In the genomic region with DNA sequence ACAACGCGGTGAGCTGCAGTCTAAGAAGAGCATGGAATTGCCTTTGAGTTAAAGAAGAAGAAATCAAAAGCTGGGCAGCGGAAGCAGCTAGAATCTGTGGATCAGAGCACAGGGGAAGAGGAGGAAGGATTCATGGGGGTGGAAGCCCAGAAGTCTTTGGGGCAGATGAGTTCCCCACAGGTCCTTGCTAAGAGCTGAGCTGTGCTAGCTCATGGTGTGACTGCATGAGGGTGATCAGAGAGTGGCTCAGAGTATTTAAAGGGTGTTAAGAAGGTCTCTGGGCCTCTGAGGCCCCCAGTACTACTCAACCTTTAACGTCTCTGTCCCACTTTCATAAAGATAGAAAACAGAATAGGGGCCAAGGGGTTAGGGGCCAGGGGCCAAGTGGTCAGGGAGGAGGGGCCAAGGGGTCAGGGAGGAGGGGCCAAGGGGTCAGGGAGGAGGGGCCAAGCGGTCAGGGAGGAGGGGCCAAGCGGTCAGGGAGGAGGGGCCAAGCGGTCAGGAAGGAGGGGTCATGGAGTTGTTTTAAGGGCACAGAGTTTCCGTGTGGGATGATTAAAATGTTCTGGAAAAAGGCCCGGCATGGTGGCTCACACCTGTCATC, we compare ENCODE assay signal across 25 cellular contexts.
"Had no signal": no experiment of that assay in that cellular context is flagged by ENCODE, and none has a peak within 500 bp of the region (broad histone marks: within the 10 kb centered on the region; RNA-seq: fewer than 3 reads in every experiment).

No MANE protein-coding gene starts in this region.

- H3K36me3 ChIP-seq: ovary, thoracic aorta had no signal

- H3K4me1 Mint-ChIP-seq: nephron progenitor cell; stimulated activated naive B cell treated with anti-CD40 and anti-IgM and Interleukin-4, amounts not matched to agents 10 μg/mL and 1 μg/mL and 100 μg/mL, for 72 hours had no signal

- H3K9me3 ChIP-seq: gastroesophageal sphincter, heart left ventricle, ovary, psoas muscle, sigmoid colon, thoracic aorta, tibial nerve, upper lobe of left lung had no signal

- H3K4me3 Mint-ChIP-seq: naive thymus-derived CD8-positive, alpha-beta T cell; nephron progenitor cell; stimulated activated naive B cell treated with anti-CD40 and anti-IgM and Interleukin-4, amounts not matched to agents 10 μg/mL and 1 μg/mL and 100 μg/mL, for 72 hours; stimulated activated naive CD8-positive, alpha-beta T cell treated with anti-CD3 and anti-CD28 coated beads, Interleukin-15, Interleukin-2, amounts not matched to agents 100 ng/mL and 50 ng/mL, for 24 hours had no signal

- ATAC-seq: esophagus mucosa; foreskin keratinocyte; gastroesophageal sphincter; heart left ventricle; naive thymus-derived CD8-positive, alpha-beta T cell; psoas muscle; right cardiac atrium; stimulated activated naive B cell treated with anti-CD40 and anti-IgM and Interleukin-4, amounts not matched to agents 10 μg/mL and 1 μg/mL and 100 μg/mL, for 72 hours had no signal

- H3K27me3 Mint-ChIP-seq: naive thymus-derived CD8-positive, alpha-beta T cell; stimulated activated naive B cell treated with anti-CD40 and anti-IgM and Interleukin-4, amounts not matched to agents 10 μg/mL and 1 μg/mL and 100 μg/mL, for 72 hours; stimulated activated naive CD8-positive, alpha-beta T cell treated with anti-CD3 and anti-CD28 coated beads, Interleukin-15, Interleukin-2, amounts not matched to agents 100 ng/mL and 50 ng/mL, for 24 hours had no signal

- H3K27me3 ChIP-seq: dorsolateral prefrontal cortex, foreskin keratinocyte, gastroesophageal sphincter, heart left ventricle, ovary, sigmoid colon, tibial nerve, upper lobe of left lung had no signal

- FAIRE-seq: colon, islet of Langerhans, urothelium cell line had no signal

- H3K4me1 ChIP-seq: gastroesophageal sphincter, heart left ventricle, psoas muscle, sigmoid colon, tibial nerve, upper lobe of left lung had no signal

- H3K9me3 Mint-ChIP-seq: naive thymus-derived CD8-positive, alpha-beta T cell; stimulated activated naive B cell treated with anti-CD40 and anti-IgM and Interleukin-4, amounts not matched to agents 10 μg/mL and 1 μg/mL and 100 μg/mL, for 72 hours; stimulated activated naive CD8-positive, alpha-beta T cell treated with anti-CD3 and anti-CD28 coated beads, Interleukin-15, Interleukin-2, amounts not matched to agents 100 ng/mL and 50 ng/mL, for 24 hours had no signal

- H3K4me3 ChIP-seq: dorsolateral prefrontal cortex, gastroesophageal sphincter, heart left ventricle, ovary, psoas muscle, sigmoid colon, thoracic aorta, tibial nerve, upper lobe of left lung had no signal

- H3K27ac ChIP-seq: dorsolateral prefrontal cortex, epithelial cell of prostate, foreskin keratinocyte, gastroesophageal sphincter, heart left ventricle, ovary, psoas muscle, sigmoid colon, thoracic aorta, tibial nerve, upper lobe of left lung had no signal

- H3K27ac Mint-ChIP-seq: nephron progenitor cell; stimulated activated naive B cell treated with anti-CD40 and anti-IgM and Interleukin-4, amounts not matched to agents 10 μg/mL and 1 μg/mL and 100 μg/mL, for 72 hours; stimulated activated naive CD8-positive, alpha-beta T cell treated with anti-CD3 and anti-CD28 coated beads, Interleukin-15, Interleukin-2, amounts not matched to agents 100 ng/mL and 50 ng/mL, for 24 hours had no signal

- DNase-seq: dorsolateral prefrontal cortex; effector CD4-positive, alpha-beta T cell; foreskin keratinocyte; hippocampal formation; mesenchymal stem cell; midbrain; naive thymus-derived CD8-positive, alpha-beta T cell; nephron progenitor cell; ovary; psoas muscle; right cardiac atrium; sigmoid colon; stimulated activated CD4-positive, alpha-beta T cell treated with anti-CD3 and anti-CD28 coated beads, Interleukin-4, amount 100 ng/mL, for 4 hours; stimulated activated naive B cell treated with anti-CD40 and anti-IgM and Interleukin-4, amounts not matched to agents 10 μg/mL and 1 μg/mL and 100 μg/mL, for 72 hours; upper lobe of left lung had no signal
